Comparison of ENCODE assay signal across 14 cellular contexts in the genomic region with DNA sequence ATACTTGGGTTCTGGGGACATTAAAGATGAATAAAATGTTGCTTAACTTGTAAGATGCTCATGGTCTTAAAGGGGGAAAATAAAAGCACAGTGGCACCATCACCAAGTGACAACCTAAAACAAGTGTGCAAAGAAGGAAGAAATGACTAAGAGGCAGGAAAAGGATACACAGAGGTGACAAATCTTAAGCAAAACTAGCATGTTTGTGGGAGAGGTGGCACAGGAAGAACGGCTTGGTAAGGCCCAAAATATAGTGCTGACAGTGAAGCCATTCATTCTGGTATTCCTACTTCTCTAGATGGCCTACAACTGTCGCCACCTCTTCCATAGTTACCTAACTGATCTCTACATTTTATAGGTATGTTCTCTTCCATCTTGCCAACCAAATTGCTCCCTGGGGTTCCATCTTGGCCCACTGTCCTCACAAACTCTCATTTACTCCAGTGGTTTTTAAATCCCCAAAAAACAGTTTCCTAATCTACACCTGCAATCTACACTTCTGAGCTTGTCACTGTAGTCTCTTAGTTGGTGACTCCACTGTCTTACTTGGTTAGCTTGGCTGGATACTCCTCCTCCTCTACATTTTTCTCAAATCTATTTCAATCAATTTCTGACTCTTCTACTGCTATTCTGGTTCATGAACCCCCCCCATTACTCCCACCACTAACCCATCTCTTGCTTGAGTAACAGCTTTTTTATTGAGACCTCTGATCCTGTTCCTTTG. TPM values are rescaled to one million over a fixed set of nuclear protein-coding genes. Genes with fewer than 3 reads are reported as not detected.
DNase-seq lines count a peak whose midpoint lies in the region; ATAC-seq, FAIRE-seq and TF ChIP-seq lines count a peak whose summit lies in the region.
"Had no signal": no experiment of that assay in that cellular context is flagged by ENCODE, and none has a peak within 500 bp of the region (broad histone marks: within the 10 kb centered on the region; RNA-seq: fewer than 3 reads in every experiment).

No MANE protein-coding gene starts in this region.

- BruUV-seq in K562 (replicated peaks; lab: Mats Ljungman, UMichigan), result TSS peak; percentile 15

- H3K4me1 Mint-ChIP-seq in stimulated activated naive CD8-positive, alpha-beta T cell treated with anti-CD3 and anti-CD28 coated beads, Interleukin-15, amount 100 ng/mL, for 72 hours, result peaks cover 51% of the 10 kb centered on the region

- no peak for TF ChIP-seq EP300 in K562 (IDR thresholded peaks at IDR 0.05; ENCODE audit: low read length)

- H3K79me2 ChIP-seq in K562 (ENCODE audit: control insufficient read depth, insufficient read depth, low read length), result peaks cover 87% of the 10 kb centered on the region

- H4K20me1 ChIP-seq in K562 (replicated peaks; ENCODE audit: control insufficient read depth, insufficient read depth, low read length), result 0 out of 2 replicates have a peak, but pooled peaks cover 9% of the 10 kb centered on the region

- ATAC-seq in K562 (peak; percentile 17; the same call in 2 of the 3 replicates), SK-N-SH treated with all-trans-retinoic acid at 6 μM for 48 hours (no peak)
- ATAC-seq in stimulated activated naive CD8-positive, alpha-beta T cell treated with anti-CD3 and anti-CD28 coated beads, Interleukin-15, amount 100 ng/mL, for 72 hours, result peak; percentile 92
- ATAC-seq: mucosa of descending colon, Right ventricle myocardium inferior had no signal

- intact Hi-C loops in K562 (cut with micrococcal nuclease), result no loop called here

- in situ Hi-C loops in K562 (cut with MboI), result no loop called here

- no peak overlapping the region for H3K4me2 ChIP-seq in K562 (ENCODE audit: insufficient read depth, low read length)
- H3K4me2 ChIP-seq: BLaER1 had no signal

- no peaks in the 10 kb centered on the region; a peak in 1 of 5 replicates for H3K4me1 ChIP-seq in K562 (replicated peaks in 1 of 2; ENCODE audit: control insufficient read depth in 2 of 2, insufficient read depth in 2 of 2, low read length in 2 of 2)

- H3K9me3 Mint-ChIP-seq in stimulated activated naive CD8-positive, alpha-beta T cell treated with anti-CD3 and anti-CD28 coated beads, Interleukin-15, amount 100 ng/mL, for 72 hours, result no peaks in the 10 kb centered on the region

- DNase-seq in stimulated activated CD4-positive, alpha-beta T cell treated with anti-CD3 and anti-CD28 coated beads, Interleukin-4, amount 100 ng/mL, for 24 hours, result peak; percentile 17
- DNase-seq in stimulated activated CD4-positive, alpha-beta T cell treated with anti-CD3 and anti-CD28 coated beads, Interleukin-2, amount 100 ng/mL, for 24 hours, result no peak
- peak; percentile 33 for DNase-seq in Jurkat, Clone E6-1 (ENCODE audit: low read depth, low spot score)
- DNase-seq in K562 (ENCODE audit: extremely low read depth in 1 of 4, low spot score in 3 of 4), result no peak
- DNase-seq in stimulated activated naive CD8-positive, alpha-beta T cell treated with anti-CD3 and anti-CD28 coated beads, Interleukin-15, amount 100 ng/mL, for 72 hours, result peak in 1 of 2 donors; percentile 34
- DNase-seq in HuH-7 (ENCODE audit: low spot score), result no peak
- no peak for DNase-seq in MG63
- DNase-seq: cortex of kidney, mucosa of descending colon, NCI-H1436 treated with DMSO at 0.1 percent for 48 hours, NCI-H526 treated with DMSO at 0.1 percent for 48 hours had no signal

- CTCF ChIA-PET in K562 (lab: Yijun Ruan, JAX; ENCODE audit: low intra/inter-chr PET ratio), result no interaction called here

- H3K9ac ChIP-seq in K562 (ENCODE audit: insufficient read depth in 1 of 2, low read depth in 2 of 2, low read length in 2 of 2), result no peak overlapping the region
- H3K9ac ChIP-seq: BLaER1 had no signal

- H3K9me1 ChIP-seq in K562 (ENCODE audit: control insufficient read depth, insufficient read depth, low read length), result no peaks in the 10 kb centered on the region

- FAIRE-seq in K562 (lab: Jason Lieb, UNC), result no peak

- H3K4me3 ChIP-seq in Jurkat, Clone E6-1 (ENCODE audit: low read length), result no peak overlapping the region
- H3K4me3 ChIP-seq in K562 (no peak overlapping the region), MG63 (no peak overlapping the region)
- H3K4me3 ChIP-seq: BLaER1, mucosa of descending colon had no signal

- peak overlapping the region; percentile 5 to 38 for H3K4me3 Mint-ChIP-seq in stimulated activated naive CD8-positive, alpha-beta T cell treated with anti-CD3 and anti-CD28 coated beads, Interleukin-15, amount 100 ng/mL, for 72 hours

- TF ChIP-seq CTCF in K562 (IDR thresholded peaks at IDR 0.05 in 2 of 3, conservative IDR thresholded peaks at IDR 0.05 in 1 of 3; ENCODE audit: insufficient read depth in 2 of 3, low read depth in 1 of 3, low read length in 3 of 3), result no peak

- H3K36me3 ChIP-seq in K562 (ENCODE audit: control insufficient read depth, insufficient read depth, low read length), result peaks cover 92% of the 10 kb centered on the region
- peaks cover 68% of the 10 kb centered on the region for H3K36me3 ChIP-seq in MG63

- peak overlapping the region in 1 of 2 donors; percentile 41 for H3K27ac Mint-ChIP-seq in stimulated activated naive CD8-positive, alpha-beta T cell treated with anti-CD3 and anti-CD28 coated beads, Interleukin-15, amount 100 ng/mL, for 72 hours

- no peaks in the 10 kb centered on the region for H3K27me3 Mint-ChIP-seq in stimulated activated naive CD8-positive, alpha-beta T cell treated with anti-CD3 and anti-CD28 coated beads, Interleukin-15, amount 100 ng/mL, for 72 hours

- H3K9me3 ChIP-seq in K562 (replicated peaks; ENCODE audit: control insufficient read depth, insufficient read depth, low read depth, low read length), result no peaks in the 10 kb centered on the region
- H3K9me3 ChIP-seq in MG63, result no peaks in the 10 kb centered on the region
- H3K9me3 ChIP-seq: BLaER1, mucosa of descending colon had no signal

- H2AFZ ChIP-seq in K562 (ENCODE audit: low read depth, low read length), result no peak overlapping the region

- WGBS in K562 (ENCODE audit: insufficient coverage, low coverage, missing lambda C conversion rate), result 86% methylated on average over 2 of the region's 2 CpGs

- no peak overlapping the region for H3K27ac ChIP-seq in K562 (ENCODE audit: extremely low read depth, low read depth, low read length)
- H3K27ac ChIP-seq: BLaER1 had no signal

- H3K27me3 ChIP-seq in K562 (ENCODE audit: control insufficient read depth in 2 of 2, insufficient read depth in 2 of 2, low read length in 2 of 2) (no peaks in the 10 kb centered on the region), MG63 (no peaks in the 10 kb centered on the region)
- H3K27me3 ChIP-seq: BLaER1 had no signal

- POLR2A ChIA-PET in K562 (lab: Yijun Ruan, JAX), result interaction anchor here (0.6 to 2.6 kb wide), 3 partner anchors 11 to 310 kb away, joined by 3 to 8 read pairs (median 4); no protein-coding TSS in a partner anchor

- peak; percentile 27; the same call in 1 of the 2 replicates for TF ChIP-seq POLR2A in K562 (conservative IDR thresholded peaks at IDR 0.05)

- TF ChIP-seq RAD21 in K562 (CRISPR knock-in tag; conservative IDR thresholded peaks at IDR 0.05 in 1 of 2, IDR thresholded peaks at IDR 0.05 in 1 of 2), result no peak

TF ChIP-seq in K562, 482 proteins besides CTCF, POLR2A, EP300 and RAD21 (continues in another document):
- TF ChIP-seq TEAD4 (IDR thresholded peaks at IDR 0.05; ENCODE audit: low read length) (no peak), TEAD4 (CRISPR knock-in tag; IDR thresholded peaks at IDR 0.05; ENCODE audit: borderline replicate concordance) (no peak), KAT2B (IDR thresholded peaks at IDR 0.05; ENCODE audit: low read depth, low read length) (no peak), EWSR1 (IDR thresholded peaks at IDR 0.05; ENCODE audit: borderline replicate concordance, low read depth, partially characterized antibody) (peak; percentile 1), POLR2AphosphoS5 (IDR thresholded peaks at IDR 0.05; ENCODE audit: control insufficient read depth, insufficient read depth, low read depth, low read length) (peak; percentile 36; the same call in 1 of the 2 replicates), TCF3 (CRISPR knock-in tag; IDR thresholded peaks at IDR 0.05) (no peak)

TF ChIP-seq in SK-N-SH treated with all-trans-retinoic acid at 6 μM for 48 hours, 23 proteins besides CTCF, POLR2A, EP300 and RAD21 (continues in another document):
- TF ChIP-seq, protein P1, sequence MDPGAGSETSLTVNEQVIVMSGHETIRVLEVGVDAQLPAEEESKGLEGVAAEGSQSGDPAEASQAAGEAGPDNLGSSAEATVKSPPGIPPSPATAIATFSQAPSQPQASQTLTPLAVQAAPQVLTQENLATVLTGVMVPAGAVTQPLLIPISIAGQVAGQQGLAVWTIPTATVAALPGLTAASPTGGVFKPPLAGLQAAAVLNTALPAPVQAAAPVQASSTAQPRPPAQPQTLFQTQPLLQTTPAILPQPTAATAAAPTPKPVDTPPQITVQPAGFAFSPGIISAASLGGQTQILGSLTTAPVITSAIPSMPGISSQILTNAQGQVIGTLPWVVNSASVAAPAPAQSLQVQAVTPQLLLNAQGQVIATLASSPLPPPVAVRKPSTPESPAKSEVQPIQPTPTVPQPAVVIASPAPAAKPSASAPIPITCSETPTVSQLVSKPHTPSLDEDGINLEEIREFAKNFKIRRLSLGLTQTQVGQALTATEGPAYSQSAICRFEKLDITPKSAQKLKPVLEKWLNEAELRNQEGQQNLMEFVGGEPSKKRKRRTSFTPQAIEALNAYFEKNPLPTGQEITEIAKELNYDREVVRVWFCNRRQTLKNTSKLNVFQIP (CRISPR knock-in tag; IDR thresholded peaks at IDR 0.05; ENCODE audit: borderline replicate concordance, low read depth), result no peak
- TF ChIP-seq ZC3H10 (CRISPR knock-in tag; IDR thresholded peaks at IDR 0.05), result no peak
- no peak for TF ChIP-seq ISL1 (CRISPR knock-in tag; IDR thresholded peaks at IDR 0.05)

RNA-seq across cellular contexts. Expression of gene FAM8A1, which starts 33.5 kb away (rescaled TPM):
- polyA plus RNA-seq in Jurkat, Clone E6-1 (2012; ENCODE audit: insufficient read depth, insufficient read length), result 6.6 TPM
- total RNA-seq in K562 (2011; cell fraction: chromatin; rRNA removed; ENCODE audit: low replicate concordance), result 7.4 and 23.1 TPM in 2 replicates
- 8.3 and 8.5 TPM in 2 replicates for total RNA-seq in K562 (2011; cell fraction: nucleolus; rRNA removed)
- 18.5 and 39.8 TPM in 2 replicates for total RNA-seq in K562 (2011; cell fraction: nucleoplasm; rRNA removed)
- total RNA-seq in K562 (2014; rRNA removed) (11.5 and 12.2 TPM in 2 replicates), K562 (2014; rRNA removed; fragmentation: Illumina TruSeq; extraction: Trizol) (15.2 and 19.0 TPM in 2 replicates), K562 (2015; rRNA removed; fragmentation: Illumina TruSeq; extraction: Trizol) (13.0 and 14.2 TPM in 2 replicates), K562 (2021) (15.1 and 15.3 TPM in 2 replicates)
- polyA plus RNA-seq in K562 (2011; rRNA removed) (21.7 and 23.6 TPM in 2 replicates), K562 (2014; fragmentation: Illumina TruSeq; extraction: Trizol) (13.4 and 15.7 TPM in 2 replicates), K562 (2014; fragmentation: Nextera tagmentation; extraction: Ambion mirVana) (1 to 10 TPM; 4.9 to 6.1 TPM), K562 (2014; rRNA removed) (9.9 and 11.2 TPM in 2 replicates)
- 5.9 and 8.7 TPM in 2 replicates for polyA plus RNA-seq in K562 (2011; cell fraction: cytosol; rRNA removed)
- polyA plus RNA-seq in K562 (2011; cell fraction: nucleus; rRNA removed), result 13.2 and 23.9 TPM in 2 replicates
- 11.7 and 21.5 TPM in 2 replicates for polyA plus RNA-seq in K562 (2012)
- polyA minus RNA-seq in K562 (2011; rRNA and poly(A)+ RNA removed), result 13.9 and 15.6 TPM in 2 replicates
- 9.9 and 10.1 TPM in 2 replicates for polyA minus RNA-seq in K562 (2011; cell fraction: cytosol; rRNA and poly(A)+ RNA removed)
- 7.7 and 15.2 TPM in 2 replicates for polyA minus RNA-seq in K562 (2011; cell fraction: nucleus; rRNA and poly(A)+ RNA removed)
- total RNA-seq in MG63 (2014; rRNA removed; shearing (Covaris generic); ENCODE audit: low replicate concordance), result 4.8 and 12.9 TPM in 2 replicates

Comparison
In these comparisons a context has a peak if more than half of its experiments do, and no peak if none do; other contexts are left out.
1. DNase-seq: peak in stimulated activated CD4-positive, alpha-beta T cell treated with anti-CD3 and anti-CD28 coated beads, Interleukin-4, amount 100 ng/mL, for 24 hours (single experiment) and Jurkat, Clone E6-1 (single experiment); none in stimulated activated CD4-positive, alpha-beta T cell treated with anti-CD3 and anti-CD28 coated beads, Interleukin-2, amount 100 ng/mL, for 24 hours (0 of 2), K562 (0 of 4), HuH-7 (single experiment) and MG63 (single experiment).